ENCODE assay signal across 8 cellular contexts in genomic region chr1:200213392-200213791, GRCh38.
"Had no signal": no experiment of that assay in that cellular context is flagged by ENCODE, and none has a peak within 500 bp of the region (broad histone marks: within the 10 kb centered on the region; RNA-seq: fewer than 3 reads in every experiment).

No MANE protein-coding gene starts in this region.

- H3K27ac ChIP-seq: HL-60, KMS-11 had no signal

- ATAC-seq: HepG2 had no signal

- DNase-seq: IMR-90, KBM-7, KG1 had no signal

- H3K27ac Mint-ChIP-seq: IgD-negative memory B cell had no signal

- FAIRE-seq: HepG2, HTR-8/SVneo had no signal

- H3K4me2 ChIP-seq: KMS-11 had no signal

- H3K9ac ChIP-seq: KMS-11 had no signal

- H3K4me3 Mint-ChIP-seq: IgD-negative memory B cell had no signal
